ENCODE assay signal across 9 cellular contexts in genomic region chr16:67447508-67448076, GRCh38. TPM values are rescaled to one million over a fixed set of nuclear protein-coding genes. Genes with fewer than 3 reads are reported as not detected.
DNase-seq lines count a peak whose midpoint lies in the region; ATAC-seq and TF ChIP-seq lines count a peak whose summit lies in the region.
"Had no signal": no experiment of that assay in that cellular context is flagged by ENCODE, and none has a peak within 500 bp of the region (broad histone marks: within the 10 kb centered on the region; RNA-seq: fewer than 3 reads in every experiment).

No MANE protein-coding gene starts in this region.

- CTCF ChIA-PET in OCI-LY7 (lab: Charles Lee; ENCODE audit: unreplicated experiment), result interaction anchor here (1.0 kb wide), 1 partner anchor 68 kb away, joined by 3 read pairs; no protein-coding TSS in a partner anchor

- H3K9me3 ChIP-seq in OCI-LY7 (ENCODE audit: low read length) (no peaks in the 10 kb centered on the region), heart right ventricle (no peaks in the 10 kb centered on the region)

- no peak overlapping the region for H2AFZ ChIP-seq in OCI-LY7 (ENCODE audit: low read length)

- TF ChIP-seq CTCF in OCI-LY7 (conservative IDR thresholded peaks at IDR 0.05; ENCODE audit: low read length), result peak; percentile 81
- TF ChIP-seq CTCF in heart right ventricle (IDR thresholded peaks at IDR 0.05), result peak in 7 of 9 donors; percentile 21 to 50 (median 39)

- H3K79me2 ChIP-seq in OCI-LY7 (ENCODE audit: insufficient read depth, low read depth, low read length), result no peaks in the 10 kb centered on the region

- H4K20me1 ChIP-seq in OCI-LY7 (ENCODE audit: insufficient read depth, low read length), result no peaks in the 10 kb centered on the region

- POLR2A ChIA-PET in OCI-LY7 (lab: Charles Lee), result no interaction called here

- H3K4me2 ChIP-seq in OCI-LY7 (ENCODE audit: low read length), result no peak overlapping the region

- H3K4me1 ChIP-seq in OCI-LY7 (ENCODE audit: insufficient read depth, low read length, poor library complexity, severe bottlenecking) (no peaks in the 10 kb centered on the region), heart right ventricle (peaks cover 44 to 100% (median 89%) of the 10 kb centered on the region in 9 donors)

- H3K9me2 ChIP-seq in OCI-LY7 (ENCODE audit: insufficient read depth, low read length), result no peaks in the 10 kb centered on the region

- H3K27me3 ChIP-seq in heart right ventricle, result no peaks in the 10 kb centered on the region

- intact Hi-C loops in OCI-LY7 (cut with micrococcal nuclease; ENCODE audit: unreplicated experiment) (loop anchor here (1.0 kb wide), 1 partner anchor 19 kb away; no protein-coding TSS in a partner anchor), heart right ventricle (cut with DNase I) (no loop called here)

- 58 to 69% methylated on average over 6 of the region's 6 CpGs for WGBS in heart right ventricle, 2 donors

- no peak overlapping the region for H3K27ac ChIP-seq in OCI-LY7 (ENCODE audit: low read depth, low read length, poor library complexity, severe bottlenecking)
- H3K27ac ChIP-seq in heart right ventricle, result peak overlapping the region in 6 of 10 donors; percentile 16 to 60 (median 52)

- peak; percentile 26 for DNase-seq in NK-92 treated with Interleukin-12 subunit alpha and Interleukin-12 subunit beta, amount 100 ng/mL, for 24 hours (lab: John Stamatoyannopoulos, UW)
- DNase-seq in NK-92 (lab: John Stamatoyannopoulos, UW; ENCODE audit: unreplicated experiment) (no peak), OCI-LY7 (ENCODE audit: low spot score) (peak; percentile 68), activated T-helper 1 cell treated with Interleukin-2 at 50 U/mL for 16 hours (ENCODE audit: low read depth) (peak; percentile 18), heart right ventricle (peak; percentile 33 to 62), G401 (ENCODE audit: low spot score) (no peak)
- peak; percentile 47 to 58 for DNase-seq in stimulated activated CD4-positive, alpha-beta T cell treated with anti-CD3 and anti-CD28 coated beads, Interleukin-1b, Interleukin-23, amount 100 ng/mL, for 4 hours (ENCODE audit: low read depth in 2 of 2)

- H3K4me3 ChIP-seq in OCI-LY7 (ENCODE audit: low read depth, low read length, poor library complexity, severe bottlenecking), result no peak overlapping the region
- no peak overlapping the region for H3K4me3 ChIP-seq in heart right ventricle

- H3K36me3 ChIP-seq in OCI-LY7 (ENCODE audit: insufficient read depth, low read length) (no peaks in the 10 kb centered on the region), heart right ventricle (peaks cover 0 to 77% (median 0%) of the 10 kb centered on the region in 9 donors)

- ATAC-seq in heart right ventricle (peak in 5 of 8 donors; percentile 7 to 26 (median 19)), HG03045 (IDR thresholded peaks at IDR 0.05; ENCODE audit: unreplicated experiment) (no peak)

- BruUV-seq in OCI-LY7 (replicated peaks; lab: Mats Ljungman, UMichigan), result no TSS peak

- in situ Hi-C loops in G401 (cut with HindIII; ENCODE audit: low sequenced_read_pairs), result loop anchor here (5.0 kb wide), 1 partner anchor 35 kb away; the partner anchor contains the start of genes AGRP and ATP6V0D1

RNA-seq across cellular contexts. Expression of gene HSD11B2, which starts 16.7 kb away (rescaled TPM):
- total RNA-seq in OCI-LY7 (2014; rRNA removed; shearing (Covaris generic)), result not detected in 2 replicates
- total RNA-seq in OCI-LY7 (2022), result not detected in 2 replicates
- total RNA-seq in heart right ventricle, result 1 to 10 TPM in 1 of 10 donors, under 1 TPM in 8, not detected in 1; 0.16 to 1.4 (median 0.57) TPM
- under 1 TPM; 0.41 to 0.51 TPM for polyA plus RNA-seq in heart right ventricle
- not detected in 2 replicates for total RNA-seq in G401 (2014; rRNA removed; shearing (Covaris generic))
- total RNA-seq: glomerular endothelial cell had no signal

RNA-seq across cellular contexts. Expression of gene ZDHHC1, which starts 31.3 kb away (rescaled TPM):
- not detected in 2 replicates for total RNA-seq in OCI-LY7 (2014; rRNA removed; shearing (Covaris generic))
- total RNA-seq in OCI-LY7 (2022) (not detected in 2 replicates), heart right ventricle (1 to 10 TPM; 3.2 to 6.3 (median 4.2) TPM)
- polyA plus RNA-seq in heart right ventricle, result 1 to 10 TPM; 3.6 to 4.4 TPM
- 5.8 and 7.0 TPM in 2 replicates for total RNA-seq in G401 (2014; rRNA removed; shearing (Covaris generic))

RNA-seq across cellular contexts. Expression of gene ATP6V0D1, which starts 33.4 kb away (rescaled TPM):
- 13.5 and 24.4 TPM in 2 replicates for total RNA-seq in OCI-LY7 (2014; rRNA removed; shearing (Covaris generic))
- 34.0 and 38.0 TPM in 2 replicates for total RNA-seq in OCI-LY7 (2022)
- 10 to 100 TPM; 57.4 to 84.7 (median 67.5) TPM for total RNA-seq in heart right ventricle
- 10 to 100 TPM; 12.8 to 73.3 TPM for polyA plus RNA-seq in heart right ventricle
- total RNA-seq in G401 (2014; rRNA removed; shearing (Covaris generic)), result 91.8 and 119 TPM in 2 replicates

RNA-seq across cellular contexts. Expression of gene AGRP, which starts 35.8 kb away (rescaled TPM):
- total RNA-seq in OCI-LY7 (2014; rRNA removed; shearing (Covaris generic)), result not detected in 2 replicates
- 0.52 TPM in 1 of 2 replicates, not detected in the other for total RNA-seq in OCI-LY7 (2022)
- not detected for total RNA-seq in heart right ventricle
- polyA plus RNA-seq in heart right ventricle, result under 1 TPM in 1 of 2 donors, not detected in 1; 0.10 TPM
- total RNA-seq in G401 (2014; rRNA removed; shearing (Covaris generic)), result not detected in 2 replicates
- total RNA-seq: glomerular endothelial cell had no signal

RNA-seq across cellular contexts. Expression of gene TPPP3, which starts 54.3 kb away (rescaled TPM):
- not detected in 2 replicates for total RNA-seq in OCI-LY7 (2014; rRNA removed; shearing (Covaris generic))
- total RNA-seq in OCI-LY7 (2022), result not detected in 2 replicates
- total RNA-seq in heart right ventricle, result 10 to 100 TPM in 1 of 10 donors, 1 to 10 TPM in 9; 6.4 to 15.9 (median 9.0) TPM
- 10 to 100 TPM; 21.1 to 26.1 TPM for polyA plus RNA-seq in heart right ventricle
- 1.6 and 1.8 TPM in 2 replicates for total RNA-seq in G401 (2014; rRNA removed; shearing (Covaris generic))

Comparison
In these comparisons a context has a peak if more than half of its experiments do, and no peak if none do; other contexts are left out.
1. DNase-seq: peak in NK-92 treated with Interleukin-12 subunit alpha and Interleukin-12 subunit beta, amount 100 ng/mL, for 24 hours (single experiment), OCI-LY7 (single experiment), activated T-helper 1 cell treated with Interleukin-2 at 50 U/mL for 16 hours (single experiment), heart right ventricle (2 of 2) and stimulated activated CD4-positive, alpha-beta T cell treated with anti-CD3 and anti-CD28 coated beads, Interleukin-1b, Interleukin-23, amount 100 ng/mL, for 4 hours (2 of 2); none in NK-92 (single experiment) and G401 (single experiment).